8 cellular contexts compared by ENCODE assay signal in genomic region chr10:6173203-6173602, GRCh38.
DNase-seq lines count a peak whose midpoint lies in the region; ATAC-seq and TF ChIP-seq lines count a peak whose summit lies in the region.

No MANE protein-coding gene starts in this region.

- ATAC-seq in GM21576 (IDR thresholded peaks at IDR 0.05; ENCODE audit: unreplicated experiment), result no peak

- peaks cover 15% of the 10 kb centered on the region for H3K36me3 Mint-ChIP-seq in T-helper 2 cell treated with Interferon-gamma antibody and Interleukin-4, amounts not matched to agents 5 μg/mL and 100 μg/mL, for 36 hours (ENCODE audit: low read depth)

- H3K27me3 Mint-ChIP-seq in T-helper 2 cell treated with Interferon-gamma antibody and Interleukin-4, amounts not matched to agents 5 μg/mL and 100 μg/mL, for 36 hours (ENCODE audit: low read depth), result no peaks in the 10 kb centered on the region

- peak overlapping the region; percentile 33 for H3K4me3 Mint-ChIP-seq in T-helper 2 cell treated with Interferon-gamma antibody and Interleukin-4, amounts not matched to agents 5 μg/mL and 100 μg/mL, for 36 hours

- peak overlapping the region; percentile 78 for H3K27ac Mint-ChIP-seq in T-helper 2 cell treated with Interferon-gamma antibody and Interleukin-4, amounts not matched to agents 5 μg/mL and 100 μg/mL, for 36 hours

- TF ChIP-seq CTCF in GM12875 (IDR thresholded peaks at IDR 0.05; ENCODE audit: borderline replicate concordance, insufficient read depth, low read depth, low read length) (peak; percentile 37; the same call in 1 of the 2 replicates), astrocyte of the spinal cord (IDR thresholded peaks at IDR 0.05; ENCODE audit: low read depth, low read length) (peak; percentile 34)

- H3K9me3 Mint-ChIP-seq in T-helper 2 cell treated with Interferon-gamma antibody and Interleukin-4, amounts not matched to agents 5 μg/mL and 100 μg/mL, for 36 hours, result no peaks in the 10 kb centered on the region

- H3K4me1 Mint-ChIP-seq in T-helper 2 cell treated with Interferon-gamma antibody and Interleukin-4, amounts not matched to agents 5 μg/mL and 100 μg/mL, for 36 hours (ENCODE audit: low read depth), result peaks cover 61% of the 10 kb centered on the region

- peak; percentile 51 for DNase-seq in T-helper 2 cell treated with Interferon-gamma antibody and Interleukin-4, amounts not matched to agents 5 μg/mL and 100 μg/mL, for 36 hours (ENCODE audit: low spot score)
- DNase-seq in astrocyte of the spinal cord (ENCODE audit: low read depth, low spot score), result no peak
- peak; percentile 26 for DNase-seq in stimulated activated CD4-positive, alpha-beta T cell treated with anti-CD3 and anti-CD28 coated beads, Interleukin-2, amount 100 ng/mL, for 4 hours (ENCODE audit: low read depth)
- DNase-seq in HK-2 (ENCODE audit: unreplicated experiment), result no peak
- no peak for DNase-seq in KG1 (lab: John Stamatoyannopoulos, UW)
- DNase-seq in putamen (ENCODE audit: low spot score), result no peak

- H3K4me3 ChIP-seq in GM12875 (ENCODE audit: low read depth, low read length) (no peak overlapping the region), astrocyte of the spinal cord (ENCODE audit: low read depth, low read length) (no peak overlapping the region)

- in situ Hi-C loops in astrocyte of the spinal cord (cut with HindIII; ENCODE audit: low sequenced_read_pairs), result no loop called here

Comparison
In these comparisons a context has a peak if more than half of its experiments do, and no peak if none do; other contexts are left out.
1. DNase-seq: peak in T-helper 2 cell treated with Interferon-gamma antibody and Interleukin-4, amounts not matched to agents 5 μg/mL and 100 μg/mL, for 36 hours (single experiment) and stimulated activated CD4-positive, alpha-beta T cell treated with anti-CD3 and anti-CD28 coated beads, Interleukin-2, amount 100 ng/mL, for 4 hours (single experiment); none in astrocyte of the spinal cord (single experiment), HK-2 (single experiment), KG1 (single experiment) and putamen (single experiment).